Comparison of ENCODE assay signal across 12 cellular contexts in genomic region chr10:79502561-79503309, GRCh38. TPM values are rescaled to one million over a fixed set of nuclear protein-coding genes. Genes with fewer than 3 reads are reported as not detected.
DNase-seq lines count a peak whose midpoint lies in the region; ATAC-seq, FAIRE-seq and TF ChIP-seq lines count a peak whose summit lies in the region.
"Had no signal": no experiment of that assay in that cellular context is flagged by ENCODE, and none has a peak within 500 bp of the region (broad histone marks: within the 10 kb centered on the region; RNA-seq: fewer than 3 reads in every experiment).

No MANE protein-coding gene starts in this region.

- H3K79me2 ChIP-seq in GM12878 (ENCODE audit: control insufficient read depth, insufficient read depth, low read length) = no peaks in the 10 kb centered on the region

- SMC1A ChIA-PET in GM12878 (lab: Charles Lee; ENCODE audit: uncharacterized antibody, unreplicated experiment) = no interaction called here

- H3K9me3 ChIP-seq in AG04450 (ENCODE audit: control insufficient read depth, insufficient read depth, low read length) (no peaks in the 10 kb centered on the region), GM12878 (replicated peaks; ENCODE audit: control insufficient read depth, insufficient read depth, low read length) (no peaks in the 10 kb centered on the region), liver (ENCODE audit: control insufficient read depth in 4 of 4, low read length in 3 of 4) (no peaks in the 10 kb centered on the region), suprapubic skin (no peaks in the 10 kb centered on the region)

- H2AFZ ChIP-seq in GM12878 (ENCODE audit: control insufficient read depth, low read depth, low read length) = no peak overlapping the region

- CTCF ChIA-PET in AG04450 (lab: Charles Lee) = no interaction called here
- CTCF ChIA-PET in GM12878 (lab: Yijun Ruan, JAX) = no interaction called here

- WGBS in GM12878 (ENCODE audit: insufficient coverage, insufficient replicate concordance, low lambda C conversion rate, missing lambda C conversion rate) = 42% methylated on average over 7 of the region's 7 CpGs
- WGBS in liver = 41% methylated on average over 7 of the region's 7 CpGs
- WGBS in suprapubic skin = 44% methylated on average over 7 of the region's 7 CpGs

- H3K27me3 ChIP-seq in AG04450 (ENCODE audit: control insufficient read depth, insufficient read depth, low read length) (no peaks in the 10 kb centered on the region), H7 (ENCODE audit: control insufficient read depth, insufficient read depth, low read length) (no peaks in the 10 kb centered on the region; the same call in 1 of the 2 replicates), GM12878 (replicated peaks in 1 of 2; ENCODE audit: control insufficient read depth in 2 of 2, insufficient read depth in 2 of 2, low read length in 1 of 2) (peaks cover 0 to 3% of the 10 kb centered on the region in 2 experiments; a peak in 3 of 4 replicates), liver (ENCODE audit: control insufficient read depth in 4 of 4, insufficient read depth in 4 of 4, low read length in 3 of 4) (no peaks in the 10 kb centered on the region), suprapubic skin (peaks cover 9% of the 10 kb centered on the region)

- TF ChIP-seq POLR2A in GM12878 (IDR thresholded peaks at IDR 0.05; ENCODE audit: low read depth, low read length) (no peak), suprapubic skin (IDR thresholded peaks at IDR 0.05) (no peak)

- in situ Hi-C loops in GM12878 (cut with MboI) = no loop called here

- ATAC-seq in GM12878 = peak; percentile 78
- ATAC-seq in HG03442 (IDR thresholded peaks at IDR 0.05; ENCODE audit: unreplicated experiment) = no peak
- ATAC-seq in GM18520 (IDR thresholded peaks at IDR 0.05; ENCODE audit: unreplicated experiment) = no peak

- intact Hi-C loops in GM12878 (cut with micrococcal nuclease; ENCODE audit: unreplicated experiment) = no loop called here

- DNase-seq in AG04450 (ENCODE audit: low read depth, low spot score) (no peak), H7 (peak; percentile 76), GM12878 (ENCODE audit: low read depth, low spot score) (no peak), foreskin melanocyte (no peak), suprapubic skin (ENCODE audit: low spot score in 2 of 2) (no peak)

- H4K20me1 ChIP-seq in GM12878 (ENCODE audit: control insufficient read depth, insufficient read depth) = no peaks in the 10 kb centered on the region

- H3K4me1 ChIP-seq in GM12878 (ENCODE audit: control insufficient read depth, insufficient read depth, low read length) (no peaks in the 10 kb centered on the region), liver (ENCODE audit: control insufficient read depth in 4 of 4, insufficient read depth in 4 of 4, low read length in 3 of 4) (no peaks in the 10 kb centered on the region), suprapubic skin (no peaks in the 10 kb centered on the region)

- no peaks in the 10 kb centered on the region for H3K36me3 ChIP-seq in H7 (replicated peaks; ENCODE audit: control insufficient read depth, insufficient read depth, low read length)
- H3K36me3 ChIP-seq in GM12878 (ENCODE audit: control insufficient read depth in 2 of 2, insufficient read depth in 2 of 2, low read length in 1 of 2) = no peaks in the 10 kb centered on the region
- H3K36me3 ChIP-seq in liver (ENCODE audit: control insufficient read depth in 4 of 4, insufficient read depth in 3 of 4, low read depth in 1 of 4, low read length in 3 of 4) = no peaks in the 10 kb centered on the region
- no peaks in the 10 kb centered on the region for H3K36me3 ChIP-seq in suprapubic skin

- TF ChIP-seq CTCF in AG04450 (IDR thresholded peaks at IDR 0.05; ENCODE audit: low read depth, low read length) (peak; percentile 39; the same call in 1 of the 2 replicates), GM12878 (IDR thresholded peaks at IDR 0.05 in 2 of 3, conservative IDR thresholded peaks at IDR 0.05 in 1 of 3; ENCODE audit: control insufficient read depth in 2 of 3, extremely low read depth in 1 of 3, insufficient read depth in 1 of 3, low read depth in 3 of 3, low read length in 3 of 3) (peak in 2 of 3 experiments; percentile 27 to 33; a peak in 3 of 6 replicates), liver (IDR thresholded peaks at IDR 0.05; ENCODE audit: low read depth, low read length, missing input control) (peak; percentile 34), suprapubic skin (IDR thresholded peaks at IDR 0.05) (peak in 1 of 2 donors; percentile 27)

- TF ChIP-seq RAD21 in GM12878 (IDR thresholded peaks at IDR 0.05; ENCODE audit: insufficient read depth, low read depth, low read length) = peak; percentile 19; the same call in 1 of the 2 replicates
- peak; percentile 57 to 69 for TF ChIP-seq RAD21 in liver (IDR thresholded peaks at IDR 0.05)

- RAD21 ChIA-PET in GM12878 (lab: Charles Lee; ENCODE audit: unreplicated experiment) = no interaction called here

- TF ChIP-seq EP300 in GM12878 (IDR thresholded peaks at IDR 0.05; ENCODE audit: borderline replicate concordance in 1 of 2, control insufficient read depth in 1 of 2, low read depth in 2 of 2, low read length in 2 of 2) (no peak), suprapubic skin (IDR thresholded peaks at IDR 0.05) (no peak)

- FAIRE-seq in GM12878 (lab: Jason Lieb, UNC) = no peak
- FAIRE-seq: colon had no signal

- no peak overlapping the region for H3K4me2 ChIP-seq in GM12878 (ENCODE audit: control insufficient read depth, insufficient read depth)

- no peak overlapping the region for H3K9ac ChIP-seq in GM12878 (ENCODE audit: control insufficient read depth, insufficient read depth, low read length)
- no peak overlapping the region for H3K9ac ChIP-seq in liver (ENCODE audit: low read depth in 1 of 2, low read length in 2 of 2)

- H3K27ac ChIP-seq in AG04450 (ENCODE audit: low read depth, low read length) (no peak overlapping the region), GM12878 (ENCODE audit: control insufficient read depth, insufficient read depth) (no peak overlapping the region), liver (ENCODE audit: low read depth in 1 of 2, low read length in 2 of 2) (no peak overlapping the region), suprapubic skin (no peak overlapping the region)

- BruUV-seq in GM12878 (replicated peaks; lab: Mats Ljungman, UMichigan) = no TSS peak

- POLR2A ChIA-PET in AG04450 (lab: Yijun Ruan, JAX) = no interaction called here
- POLR2A ChIA-PET in GM12878 (lab: Charles Lee) = no interaction called here

- H3K4me3 ChIP-seq in AG04450 (ENCODE audit: low read depth, low read length) (no peak overlapping the region), H7 (ENCODE audit: insufficient read depth, low read depth, low read length) (no peak overlapping the region), GM12878 (no peak overlapping the region), liver (ENCODE audit: low read depth in 1 of 3, low read length in 3 of 3) (no peak overlapping the region), suprapubic skin (no peak overlapping the region)

RNA-seq across cellular contexts. Expression of gene EIF5AL1, which starts 9.6 kb away (rescaled TPM):
- polyA plus RNA-seq in AG04450 (2011; rRNA removed) (1.1 and 1.4 TPM in 2 replicates), GM12878 (2011; rRNA removed) (1.2 and 1.3 TPM in 2 replicates), GM12878 (2014; fragmentation: Illumina TruSeq; extraction: Trizol) (1.7 and 3.3 TPM in 2 replicates), GM12878 (2014; fragmentation: Nextera tagmentation; extraction: Ambion mirVana) (under 1 TPM in 1 of 2 experiments, not detected in 1; 0.02 TPM), GM12878 (2014; rRNA removed) (0.29 and 0.46 TPM in 2 replicates), GM12878 (2016; fragmentation: Nextera tagmentation; extraction: Ambion mirVana) (1 to 10 TPM; 6.5 to 8.3 TPM), liver (1 to 10 TPM in 1 of 2 donors, under 1 TPM in 1; 0.96 to 2.1 TPM)
- polyA minus RNA-seq in AG04450 (2011; rRNA and poly(A)+ RNA removed) = 0.23 and 0.61 TPM in 2 replicates
- total RNA-seq in H7 (2014; rRNA removed; shearing (Covaris generic)) = 0.73 and 0.74 TPM in 2 replicates
- not detected in 2 replicates for total RNA-seq in GM12878 (2013; cell fraction: nucleolus; rRNA removed)
- total RNA-seq in GM12878 (2014; rRNA removed) (0.45 and 0.71 TPM in 2 replicates), GM12878 (2014; rRNA removed; fragmentation: Illumina TruSeq; extraction: Trizol) (0.09 and 0.22 TPM in 2 replicates), GM12878 (2021) (0.08 and 0.26 TPM in 2 replicates), liver (under 1 TPM; 0.05 to 0.08 TPM), suprapubic skin (under 1 TPM in 3 of 4 donors, not detected in 1; 0.23 to 0.52 (median 0.47) TPM)
- polyA plus RNA-seq in GM12878 (2011; ENCODE audit: low read depth) = 0.84 TPM
- polyA plus RNA-seq in GM12878 (2011; cell fraction: cytosol; rRNA removed) = 0.85 and 2.0 TPM in 2 replicates
- polyA plus RNA-seq in GM12878 (2011; cell fraction: nucleus; rRNA removed) = 0.44 and 0.51 TPM in 2 replicates
- polyA plus RNA-seq in GM12878 (2012) = 1.1 and 1.2 TPM in 2 replicates
- polyA minus RNA-seq in GM12878 (2011; rRNA and poly(A)+ RNA removed) = 1.5 and 3.9 TPM in 2 replicates
- polyA minus RNA-seq in GM12878 (2011; cell fraction: cytosol; rRNA and poly(A)+ RNA removed) = 0.21 and 0.40 TPM in 2 replicates
- polyA minus RNA-seq in GM12878 (2011; cell fraction: nucleus; rRNA and poly(A)+ RNA removed) = 0.12 and 0.38 TPM in 2 replicates

RNA-seq across cellular contexts. Expression of gene ZCCHC24, which starts 57.3 kb away (rescaled TPM):
- polyA plus RNA-seq in AG04450 (2011; rRNA removed) (37.4 and 46.0 TPM in 2 replicates), GM12878 (2011; rRNA removed) (0.16 and 0.34 TPM in 2 replicates), GM12878 (2014; fragmentation: Illumina TruSeq; extraction: Trizol) (0.03 and 0.04 TPM in 2 replicates), GM12878 (2014; fragmentation: Nextera tagmentation; extraction: Ambion mirVana) (under 1 TPM in 1 of 2 experiments, not detected in 1; 0.02 TPM), GM12878 (2014; rRNA removed) (0.04 TPM in 2 replicates), GM12878 (2016; fragmentation: Nextera tagmentation; extraction: Ambion mirVana) (not detected), liver (10 to 100 TPM; 13.2 to 16.4 TPM)
- 53.8 and 66.8 TPM in 2 replicates for polyA minus RNA-seq in AG04450 (2011; rRNA and poly(A)+ RNA removed)
- 7.5 and 9.0 TPM in 2 replicates for total RNA-seq in H7 (2014; rRNA removed; shearing (Covaris generic))
- 0.51 and 0.54 TPM in 2 replicates for total RNA-seq in GM12878 (2013; cell fraction: nucleolus; rRNA removed)
- total RNA-seq in GM12878 (2014; rRNA removed) (not detected in 2 replicates), GM12878 (2014; rRNA removed; fragmentation: Illumina TruSeq; extraction: Trizol) (0.04 and 0.05 TPM in 2 replicates), GM12878 (2021) (0.24 and 0.62 TPM in 2 replicates), liver (10 to 100 TPM in 1 of 2 donors, 1 to 10 TPM in 1; 7.8 to 23.9 TPM), suprapubic skin (10 to 100 TPM in 2 of 4 donors, 1 to 10 TPM in 2; 8.9 to 17.3 (median 12.8) TPM)
- 0.09 TPM for polyA plus RNA-seq in GM12878 (2011; ENCODE audit: low read depth)
- polyA plus RNA-seq in GM12878 (2011; cell fraction: cytosol; rRNA removed) = 0.38 and 0.45 TPM in 2 replicates
- polyA plus RNA-seq in GM12878 (2011; cell fraction: nucleus; rRNA removed) = 0.37 and 0.39 TPM in 2 replicates
- polyA plus RNA-seq in GM12878 (2012) = 0.11 and 0.16 TPM in 2 replicates
- polyA minus RNA-seq in GM12878 (2011; rRNA and poly(A)+ RNA removed) = 0.22 and 0.57 TPM in 2 replicates
- 0.27 and 0.31 TPM in 2 replicates for polyA minus RNA-seq in GM12878 (2011; cell fraction: cytosol; rRNA and poly(A)+ RNA removed)
- 0.24 and 0.29 TPM in 2 replicates for polyA minus RNA-seq in GM12878 (2011; cell fraction: nucleus; rRNA and poly(A)+ RNA removed)

RNA-seq across cellular contexts. Expression of gene SFTPA2, which starts 57.5 kb away (rescaled TPM):
- not detected in 2 replicates for polyA plus RNA-seq in AG04450 (2011; rRNA removed)
- polyA minus RNA-seq in AG04450 (2011; rRNA and poly(A)+ RNA removed) = not detected in 2 replicates
- total RNA-seq in H7 (2014; rRNA removed; shearing (Covaris generic)) = not detected in 2 replicates
- total RNA-seq in GM12878 (2013; cell fraction: nucleolus; rRNA removed) = 0.29 and 0.52 TPM in 2 replicates
- not detected in 2 replicates for total RNA-seq in GM12878 (2014; rRNA removed)
- not detected in 2 replicates for total RNA-seq in GM12878 (2014; rRNA removed; fragmentation: Illumina TruSeq; extraction: Trizol)
- total RNA-seq in GM12878 (2021) = 3.4 and 4.2 TPM in 2 replicates
- polyA plus RNA-seq in GM12878 (2011; ENCODE audit: low read depth) = not detected
- polyA plus RNA-seq in GM12878 (2011; rRNA removed) = 0.03 TPM in 1 of 2 replicates, not detected in the other
- polyA plus RNA-seq in GM12878 (2011; cell fraction: cytosol; rRNA removed) = not detected in 2 replicates
- not detected in 2 replicates for polyA plus RNA-seq in GM12878 (2011; cell fraction: nucleus; rRNA removed)
- 0.04 TPM in 1 of 2 replicates, not detected in the other for polyA plus RNA-seq in GM12878 (2012)
- polyA plus RNA-seq in GM12878 (2014; fragmentation: Illumina TruSeq; extraction: Trizol) = not detected in 2 replicates
- polyA plus RNA-seq in GM12878 (2014; fragmentation: Nextera tagmentation; extraction: Ambion mirVana) = not detected
- not detected in 2 replicates for polyA plus RNA-seq in GM12878 (2014; rRNA removed)
- not detected for polyA plus RNA-seq in GM12878 (2016; fragmentation: Nextera tagmentation; extraction: Ambion mirVana)
- polyA minus RNA-seq in GM12878 (2011; rRNA and poly(A)+ RNA removed) = not detected in 2 replicates
- not detected in 2 replicates for polyA minus RNA-seq in GM12878 (2011; cell fraction: cytosol; rRNA and poly(A)+ RNA removed)
- not detected in 2 replicates for polyA minus RNA-seq in GM12878 (2011; cell fraction: nucleus; rRNA and poly(A)+ RNA removed)
- under 1 TPM in 1 of 2 donors, not detected in 1; 0.17 TPM for total RNA-seq in liver
- polyA plus RNA-seq in liver = not detected
- total RNA-seq in suprapubic skin = not detected
- total RNA-seq: natural killer cell treated with Interleukin-12 subunit alpha and Interleukin-12 subunit beta and Interleukin-15 and Interleukin-18, amount 100 ng/mL, for 72 hours; subcutaneous adipose tissue; T-helper 2 cell treated with Interferon-gamma antibody and Interleukin-4, amounts not matched to agents 100 ng/mL and 5 ng/mL, for 36 hours had no signal
